In the genomic region with DNA sequence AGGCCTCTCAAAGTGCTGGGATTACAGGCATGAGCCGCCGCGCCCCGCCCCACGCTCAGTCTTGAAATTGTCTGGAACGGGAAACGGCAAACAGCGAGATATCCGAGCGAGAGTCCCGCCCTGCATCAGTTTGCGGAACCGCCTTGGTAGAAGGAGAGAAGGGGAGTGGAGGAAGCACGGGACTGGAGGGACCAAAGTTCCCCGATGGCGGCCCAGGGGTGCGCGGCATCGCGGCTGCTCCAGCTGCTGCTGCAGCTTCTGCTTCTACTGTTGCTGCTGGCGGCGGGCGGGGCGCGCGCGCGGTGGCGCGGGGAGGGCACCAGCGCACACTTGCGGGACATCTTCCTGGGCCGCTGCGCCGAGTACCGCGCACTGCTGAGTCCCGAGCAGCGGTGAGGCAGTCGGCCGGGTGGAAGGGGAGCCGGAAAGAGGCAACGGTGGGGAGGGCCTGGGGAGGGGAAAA, we compare ENCODE assay signal across 8 cellular contexts.
DNase-seq lines count a peak whose midpoint lies in the region; ATAC-seq, FAIRE-seq and TF ChIP-seq lines count a peak whose summit lies in the region.

Gene BST1, plus strand, starts transcription at position 125 of the 463 bp plus-strand sequence. Its CDS starts 80 bp downstream, at position 205.

- no peak for FAIRE-seq in GM18507 (lab: Jason Lieb, UNC)

- DNase-seq in GM18507 (ENCODE audit: extremely low spot score, insufficient read length, low read depth) (peak; percentile 7), coronary artery (ENCODE audit: low spot score) (peak; percentile 82), left kidney (ENCODE audit: low read depth, low spot score) (peak; percentile 86), NCI-H1417 treated with DMSO at 0.1 percent for 48 hours (lab: John Stamatoyannopoulos, UW) (no peak), SW 1271 (lab: John Stamatoyannopoulos, UW) (no peak)
- DNase-seq in activated CD4-positive, alpha-beta T cell treated with anti-CD3 and anti-CD28 coated beads for 24 hours (ENCODE audit: low read depth in 2 of 2), result peak; percentile 13 to 39
- peak in 2 of 3 donors; percentile 11 to 28 for DNase-seq in stimulated activated CD4-positive, alpha-beta T cell treated with anti-CD3 and anti-CD28 coated beads, TNF-alpha, amount 100 ng/mL, for 1 hour (ENCODE audit: low read depth in 3 of 3, low spot score in 1 of 3)

- peak; percentile 58 for ATAC-seq in HG03442 (IDR thresholded peaks at IDR 0.05; ENCODE audit: unreplicated experiment)

- no peak for TF ChIP-seq CTCF in coronary artery (IDR thresholded peaks at IDR 0.05)

- H3K27ac ChIP-seq in coronary artery, result peak within 1 kb of the TSS; percentile 5 to 65

- peak within 1 kb of the TSS; percentile 82 for H3K4me3 ChIP-seq in coronary artery

Comparison
In these comparisons a context has a peak if more than half of its experiments do, and no peak if none do; other contexts are left out.
1. DNase-seq: peak in GM18507 (single experiment), activated CD4-positive, alpha-beta T cell treated with anti-CD3 and anti-CD28 coated beads for 24 hours (2 of 2), coronary artery (single experiment), left kidney (single experiment) and stimulated activated CD4-positive, alpha-beta T cell treated with anti-CD3 and anti-CD28 coated beads, TNF-alpha, amount 100 ng/mL, for 1 hour (2 of 3); none in NCI-H1417 treated with DMSO at 0.1 percent for 48 hours (single experiment) and SW 1271 (0 of 2).